2 cellular contexts compared by ENCODE assay signal in genomic region chr9:109862452-109862851, GRCh38.
TF ChIP-seq lines count a peak whose summit lies in the region.

No MANE protein-coding gene starts in this region.

TF ChIP-seq in GM23338, 12 proteins besides CTCF, POLR2A, EP300 and RAD21 (continued from another document):
- TF ChIP-seq, protein P1, sequence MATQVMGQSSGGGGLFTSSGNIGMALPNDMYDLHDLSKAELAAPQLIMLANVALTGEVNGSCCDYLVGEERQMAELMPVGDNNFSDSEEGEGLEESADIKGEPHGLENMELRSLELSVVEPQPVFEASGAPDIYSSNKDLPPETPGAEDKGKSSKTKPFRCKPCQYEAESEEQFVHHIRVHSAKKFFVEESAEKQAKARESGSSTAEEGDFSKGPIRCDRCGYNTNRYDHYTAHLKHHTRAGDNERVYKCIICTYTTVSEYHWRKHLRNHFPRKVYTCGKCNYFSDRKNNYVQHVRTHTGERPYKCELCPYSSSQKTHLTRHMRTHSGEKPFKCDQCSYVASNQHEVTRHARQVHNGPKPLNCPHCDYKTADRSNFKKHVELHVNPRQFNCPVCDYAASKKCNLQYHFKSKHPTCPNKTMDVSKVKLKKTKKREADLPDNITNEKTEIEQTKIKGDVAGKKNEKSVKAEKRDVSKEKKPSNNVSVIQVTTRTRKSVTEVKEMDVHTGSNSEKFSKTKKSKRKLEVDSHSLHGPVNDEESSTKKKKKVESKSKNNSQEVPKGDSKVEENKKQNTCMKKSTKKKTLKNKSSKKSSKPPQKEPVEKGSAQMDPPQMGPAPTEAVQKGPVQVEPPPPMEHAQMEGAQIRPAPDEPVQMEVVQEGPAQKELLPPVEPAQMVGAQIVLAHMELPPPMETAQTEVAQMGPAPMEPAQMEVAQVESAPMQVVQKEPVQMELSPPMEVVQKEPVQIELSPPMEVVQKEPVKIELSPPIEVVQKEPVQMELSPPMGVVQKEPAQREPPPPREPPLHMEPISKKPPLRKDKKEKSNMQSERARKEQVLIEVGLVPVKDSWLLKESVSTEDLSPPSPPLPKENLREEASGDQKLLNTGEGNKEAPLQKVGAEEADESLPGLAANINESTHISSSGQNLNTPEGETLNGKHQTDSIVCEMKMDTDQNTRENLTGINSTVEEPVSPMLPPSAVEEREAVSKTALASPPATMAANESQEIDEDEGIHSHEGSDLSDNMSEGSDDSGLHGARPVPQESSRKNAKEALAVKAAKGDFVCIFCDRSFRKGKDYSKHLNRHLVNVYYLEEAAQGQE (IDR thresholded peaks at IDR 0.05; ENCODE audit: unreplicated experiment), result no peak
- TF ChIP-seq CREB1 (CRISPR knock-in tag; IDR thresholded peaks at IDR 0.05; ENCODE audit: low read depth) (no peak), EZH2 (IDR thresholded peaks at IDR 0.05; ENCODE audit: low read depth, unreplicated experiment) (no peak), ZNF114 (CRISPR knock-in tag; IDR thresholded peaks at IDR 0.05) (no peak), NANOG (IDR thresholded peaks at IDR 0.05; ENCODE audit: borderline replicate concordance) (no peak), JUNB (IDR thresholded peaks at IDR 0.05; ENCODE audit: unreplicated experiment) (no peak), EZH2phosphoT487 (IDR thresholded peaks at IDR 0.05; ENCODE audit: unreplicated experiment) (no peak), ETS1 (IDR thresholded peaks at IDR 0.05) (no peak), STAT1 (IDR thresholded peaks at IDR 0.05; ENCODE audit: unreplicated experiment) (no peak), POLR2AphosphoS5 (IDR thresholded peaks at IDR 0.05; ENCODE audit: low read depth) (no peak)
- TF ChIP-seq, protein P2, sequence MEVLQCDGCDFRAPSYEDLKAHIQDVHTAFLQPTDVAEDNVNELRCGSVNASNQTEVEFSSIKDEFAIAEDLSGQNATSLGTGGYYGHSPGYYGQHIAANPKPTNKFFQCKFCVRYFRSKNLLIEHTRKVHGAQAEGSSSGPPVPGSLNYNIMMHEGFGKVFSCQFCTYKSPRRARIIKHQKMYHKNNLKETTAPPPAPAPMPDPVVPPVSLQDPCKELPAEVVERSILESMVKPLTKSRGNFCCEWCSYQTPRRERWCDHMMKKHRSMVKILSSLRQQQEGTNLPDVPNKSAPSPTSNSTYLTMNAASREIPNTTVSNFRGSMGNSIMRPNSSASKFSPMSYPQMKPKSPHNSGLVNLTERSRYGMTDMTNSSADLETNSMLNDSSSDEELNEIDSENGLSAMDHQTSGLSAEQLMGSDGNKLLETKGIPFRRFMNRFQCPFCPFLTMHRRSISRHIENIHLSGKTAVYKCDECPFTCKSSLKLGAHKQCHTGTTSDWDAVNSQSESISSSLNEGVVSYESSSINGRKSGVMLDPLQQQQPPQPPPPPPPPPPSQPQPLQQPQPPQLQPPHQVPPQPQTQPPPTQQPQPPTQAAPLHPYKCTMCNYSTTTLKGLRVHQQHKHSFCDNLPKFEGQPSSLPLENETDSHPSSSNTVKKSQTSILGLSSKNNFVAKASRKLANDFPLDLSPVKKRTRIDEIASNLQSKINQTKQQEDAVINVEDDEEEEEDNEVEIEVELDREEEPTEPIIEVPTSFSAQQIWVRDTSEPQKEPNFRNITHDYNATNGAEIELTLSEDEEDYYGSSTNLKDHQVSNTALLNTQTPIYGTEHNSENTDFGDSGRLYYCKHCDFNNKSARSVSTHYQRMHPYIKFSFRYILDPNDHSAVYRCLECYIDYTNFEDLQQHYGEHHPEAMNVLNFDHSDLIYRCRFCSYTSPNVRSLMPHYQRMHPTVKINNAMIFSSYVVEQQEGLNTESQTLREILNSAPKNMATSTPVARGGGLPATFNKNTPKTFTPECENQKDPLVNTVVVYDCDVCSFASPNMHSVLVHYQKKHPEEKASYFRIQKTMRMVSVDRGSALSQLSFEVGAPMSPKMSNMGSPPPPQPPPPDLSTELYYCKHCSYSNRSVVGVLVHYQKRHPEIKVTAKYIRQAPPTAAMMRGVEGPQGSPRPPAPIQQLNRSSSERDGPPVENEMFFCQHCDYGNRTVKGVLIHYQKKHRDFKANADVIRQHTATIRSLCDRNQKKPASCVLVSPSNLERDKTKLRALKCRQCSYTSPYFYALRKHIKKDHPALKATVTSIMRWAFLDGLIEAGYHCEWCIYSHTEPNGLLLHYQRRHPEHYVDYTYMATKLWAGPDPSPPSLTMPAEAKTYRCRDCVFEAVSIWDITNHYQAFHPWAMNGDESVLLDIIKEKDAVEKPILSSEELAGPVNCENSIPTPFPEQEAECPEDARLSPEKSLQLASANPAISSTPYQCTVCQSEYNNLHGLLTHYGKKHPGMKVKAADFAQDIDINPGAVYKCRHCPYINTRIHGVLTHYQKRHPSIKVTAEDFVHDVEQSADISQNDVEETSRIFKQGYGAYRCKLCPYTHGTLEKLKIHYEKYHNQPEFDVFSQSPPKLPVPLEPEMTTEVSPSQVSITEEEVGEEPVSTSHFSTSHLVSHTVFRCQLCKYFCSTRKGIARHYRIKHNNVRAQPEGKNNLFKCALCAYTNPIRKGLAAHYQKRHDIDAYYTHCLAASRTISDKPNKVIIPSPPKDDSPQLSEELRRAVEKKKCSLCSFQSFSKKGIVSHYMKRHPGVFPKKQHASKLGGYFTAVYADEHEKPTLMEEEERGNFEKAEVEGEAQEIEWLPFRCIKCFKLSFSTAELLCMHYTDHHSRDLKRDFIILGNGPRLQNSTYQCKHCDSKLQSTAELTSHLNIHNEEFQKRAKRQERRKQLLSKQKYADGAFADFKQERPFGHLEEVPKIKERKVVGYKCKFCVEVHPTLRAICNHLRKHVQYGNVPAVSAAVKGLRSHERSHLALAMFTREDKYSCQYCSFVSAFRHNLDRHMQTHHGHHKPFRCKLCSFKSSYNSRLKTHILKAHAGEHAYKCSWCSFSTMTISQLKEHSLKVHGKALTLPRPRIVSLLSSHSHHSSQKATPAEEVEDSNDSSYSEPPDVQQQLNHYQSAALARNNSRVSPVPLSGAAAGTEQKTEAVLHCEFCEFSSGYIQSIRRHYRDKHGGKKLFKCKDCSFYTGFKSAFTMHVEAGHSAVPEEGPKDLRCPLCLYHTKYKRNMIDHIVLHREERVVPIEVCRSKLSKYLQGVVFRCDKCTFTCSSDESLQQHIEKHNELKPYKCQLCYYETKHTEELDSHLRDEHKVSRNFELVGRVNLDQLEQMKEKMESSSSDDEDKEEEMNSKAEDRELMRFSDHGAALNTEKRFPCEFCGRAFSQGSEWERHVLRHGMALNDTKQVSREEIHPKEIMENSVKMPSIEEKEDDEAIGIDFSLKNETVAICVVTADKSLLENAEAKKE (CRISPR knock-in tag; IDR thresholded peaks at IDR 0.05), result no peak
TF ChIP-seq in GM23338: peak in this region for 0.

TF ChIP-seq in WTC11, 78 proteins besides CTCF, POLR2A, EP300 and RAD21 (continues in another document):
- TF ChIP-seq, protein P3, sequence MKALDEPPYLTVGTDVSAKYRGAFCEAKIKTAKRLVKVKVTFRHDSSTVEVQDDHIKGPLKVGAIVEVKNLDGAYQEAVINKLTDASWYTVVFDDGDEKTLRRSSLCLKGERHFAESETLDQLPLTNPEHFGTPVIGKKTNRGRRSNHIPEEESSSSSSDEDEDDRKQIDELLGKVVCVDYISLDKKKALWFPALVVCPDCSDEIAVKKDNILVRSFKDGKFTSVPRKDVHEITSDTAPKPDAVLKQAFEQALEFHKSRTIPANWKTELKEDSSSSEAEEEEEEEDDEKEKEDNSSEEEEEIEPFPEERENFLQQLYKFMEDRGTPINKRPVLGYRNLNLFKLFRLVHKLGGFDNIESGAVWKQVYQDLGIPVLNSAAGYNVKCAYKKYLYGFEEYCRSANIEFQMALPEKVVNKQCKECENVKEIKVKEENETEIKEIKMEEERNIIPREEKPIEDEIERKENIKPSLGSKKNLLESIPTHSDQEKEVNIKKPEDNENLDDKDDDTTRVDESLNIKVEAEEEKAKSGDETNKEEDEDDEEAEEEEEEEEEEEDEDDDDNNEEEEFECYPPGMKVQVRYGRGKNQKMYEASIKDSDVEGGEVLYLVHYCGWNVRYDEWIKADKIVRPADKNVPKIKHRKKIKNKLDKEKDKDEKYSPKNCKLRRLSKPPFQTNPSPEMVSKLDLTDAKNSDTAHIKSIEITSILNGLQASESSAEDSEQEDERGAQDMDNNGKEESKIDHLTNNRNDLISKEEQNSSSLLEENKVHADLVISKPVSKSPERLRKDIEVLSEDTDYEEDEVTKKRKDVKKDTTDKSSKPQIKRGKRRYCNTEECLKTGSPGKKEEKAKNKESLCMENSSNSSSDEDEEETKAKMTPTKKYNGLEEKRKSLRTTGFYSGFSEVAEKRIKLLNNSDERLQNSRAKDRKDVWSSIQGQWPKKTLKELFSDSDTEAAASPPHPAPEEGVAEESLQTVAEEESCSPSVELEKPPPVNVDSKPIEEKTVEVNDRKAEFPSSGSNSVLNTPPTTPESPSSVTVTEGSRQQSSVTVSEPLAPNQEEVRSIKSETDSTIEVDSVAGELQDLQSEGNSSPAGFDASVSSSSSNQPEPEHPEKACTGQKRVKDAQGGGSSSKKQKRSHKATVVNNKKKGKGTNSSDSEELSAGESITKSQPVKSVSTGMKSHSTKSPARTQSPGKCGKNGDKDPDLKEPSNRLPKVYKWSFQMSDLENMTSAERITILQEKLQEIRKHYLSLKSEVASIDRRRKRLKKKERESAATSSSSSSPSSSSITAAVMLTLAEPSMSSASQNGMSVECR (CRISPR knock-in tag; IDR thresholded peaks at IDR 0.05; ENCODE audit: borderline replicate concordance), result no peak
- TF ChIP-seq, protein P4, sequence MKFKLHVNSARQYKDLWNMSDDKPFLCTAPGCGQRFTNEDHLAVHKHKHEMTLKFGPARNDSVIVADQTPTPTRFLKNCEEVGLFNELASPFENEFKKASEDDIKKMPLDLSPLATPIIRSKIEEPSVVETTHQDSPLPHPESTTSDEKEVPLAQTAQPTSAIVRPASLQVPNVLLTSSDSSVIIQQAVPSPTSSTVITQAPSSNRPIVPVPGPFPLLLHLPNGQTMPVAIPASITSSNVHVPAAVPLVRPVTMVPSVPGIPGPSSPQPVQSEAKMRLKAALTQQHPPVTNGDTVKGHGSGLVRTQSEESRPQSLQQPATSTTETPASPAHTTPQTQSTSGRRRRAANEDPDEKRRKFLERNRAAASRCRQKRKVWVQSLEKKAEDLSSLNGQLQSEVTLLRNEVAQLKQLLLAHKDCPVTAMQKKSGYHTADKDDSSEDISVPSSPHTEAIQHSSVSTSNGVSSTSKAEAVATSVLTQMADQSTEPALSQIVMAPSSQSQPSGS (CRISPR knock-in tag; IDR thresholded peaks at IDR 0.05; ENCODE audit: borderline replicate concordance, low read depth), result no peak
- TF ChIP-seq GTF2I (CRISPR knock-in tag; conservative IDR thresholded peaks at IDR 0.05), result no peak
- TF ChIP-seq, protein P5, sequence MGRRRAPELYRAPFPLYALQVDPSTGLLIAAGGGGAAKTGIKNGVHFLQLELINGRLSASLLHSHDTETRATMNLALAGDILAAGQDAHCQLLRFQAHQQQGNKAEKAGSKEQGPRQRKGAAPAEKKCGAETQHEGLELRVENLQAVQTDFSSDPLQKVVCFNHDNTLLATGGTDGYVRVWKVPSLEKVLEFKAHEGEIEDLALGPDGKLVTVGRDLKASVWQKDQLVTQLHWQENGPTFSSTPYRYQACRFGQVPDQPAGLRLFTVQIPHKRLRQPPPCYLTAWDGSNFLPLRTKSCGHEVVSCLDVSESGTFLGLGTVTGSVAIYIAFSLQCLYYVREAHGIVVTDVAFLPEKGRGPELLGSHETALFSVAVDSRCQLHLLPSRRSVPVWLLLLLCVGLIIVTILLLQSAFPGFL (CRISPR knock-in tag; IDR thresholded peaks at IDR 0.05; ENCODE audit: borderline replicate concordance), result no peak
- no peak for TF ChIP-seq ERG (CRISPR knock-in tag; IDR thresholded peaks at IDR 0.05)
- TF ChIP-seq ZNF121 (CRISPR knock-in tag; IDR thresholded peaks at IDR 0.05), result no peak
- no peak for TF ChIP-seq CBFB (CRISPR knock-in tag; IDR thresholded peaks at IDR 0.05; ENCODE audit: low read depth)
- no peak for TF ChIP-seq ZNF219 (CRISPR knock-in tag; IDR thresholded peaks at IDR 0.05; ENCODE audit: borderline replicate concordance)
- no peak for TF ChIP-seq NR1H2 (CRISPR knock-in tag; IDR thresholded peaks at IDR 0.05)
- no peak for TF ChIP-seq MYBL2 (CRISPR knock-in tag; IDR thresholded peaks at IDR 0.05)
- TF ChIP-seq, protein P6, sequence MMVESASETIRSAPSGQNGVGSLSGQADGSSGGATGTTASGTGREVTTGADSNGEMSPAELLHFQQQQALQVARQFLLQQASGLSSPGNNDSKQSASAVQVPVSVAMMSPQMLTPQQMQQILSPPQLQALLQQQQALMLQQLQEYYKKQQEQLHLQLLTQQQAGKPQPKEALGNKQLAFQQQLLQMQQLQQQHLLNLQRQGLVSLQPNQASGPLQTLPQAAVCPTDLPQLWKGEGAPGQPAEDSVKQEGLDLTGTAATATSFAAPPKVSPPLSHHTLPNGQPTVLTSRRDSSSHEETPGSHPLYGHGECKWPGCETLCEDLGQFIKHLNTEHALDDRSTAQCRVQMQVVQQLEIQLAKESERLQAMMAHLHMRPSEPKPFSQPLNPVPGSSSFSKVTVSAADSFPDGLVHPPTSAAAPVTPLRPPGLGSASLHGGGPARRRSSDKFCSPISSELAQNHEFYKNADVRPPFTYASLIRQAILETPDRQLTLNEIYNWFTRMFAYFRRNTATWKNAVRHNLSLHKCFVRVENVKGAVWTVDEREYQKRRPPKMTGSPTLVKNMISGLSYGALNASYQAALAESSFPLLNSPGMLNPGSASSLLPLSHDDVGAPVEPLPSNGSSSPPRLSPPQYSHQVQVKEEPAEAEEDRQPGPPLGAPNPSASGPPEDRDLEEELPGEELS (CRISPR knock-in tag; IDR thresholded peaks at IDR 0.05), result no peak
- no peak for TF ChIP-seq FOXP1 (CRISPR knock-in tag; IDR thresholded peaks at IDR 0.05; ENCODE audit: borderline replicate concordance)
- TF ChIP-seq NFYB (CRISPR knock-in tag; conservative IDR thresholded peaks at IDR 0.05; ENCODE audit: low read depth), result no peak
- no peak for TF ChIP-seq ZNF138 (CRISPR knock-in tag; conservative IDR thresholded peaks at IDR 0.05)
- no peak for TF ChIP-seq RORB (CRISPR knock-in tag; IDR thresholded peaks at IDR 0.05)
